ENCODE assay signal across 9 cellular contexts in genomic region chr7:92813390-92814024, GRCh38. TPM values are rescaled to one million over a fixed set of nuclear protein-coding genes. Genes with fewer than 3 reads are reported as not detected.
A peak's percentile ranks its signal among the peaks of the same experiment; 100 is the strongest.
DNase-seq lines count a peak whose midpoint lies in the region; ATAC-seq and TF ChIP-seq lines count a peak whose summit lies in the region.
"Had no signal": no experiment of that assay in that cellular context is flagged by ENCODE, and none has a peak within 500 bp of the region (broad histone marks: within the 10 kb centered on the region; RNA-seq: fewer than 3 reads in every experiment).

No MANE protein-coding gene starts in this region.

- H3K9me3 Mint-ChIP-seq in GM23338: peaks cover 14% of the 10 kb centered on the region

- H3K9ac ChIP-seq in MM.1S (ENCODE audit: low read length): peak overlapping the region; percentile 89

- H3K36me3 ChIP-seq in GM23338 (ENCODE audit: insufficient read depth): no peaks in the 10 kb centered on the region
- H3K36me3 ChIP-seq in MM.1S (replicated peaks; ENCODE audit: insufficient read depth, low read length): no peaks in the 10 kb centered on the region; the same call in none of the 2 replicates
- no peaks in the 10 kb centered on the region for H3K36me3 ChIP-seq in brain microvascular endothelial cell (replicated peaks)

- no peaks in the 10 kb centered on the region for H3K27me3 ChIP-seq in GM23338 (ENCODE audit: insufficient read depth)
- H3K27me3 ChIP-seq in MM.1S (replicated peaks; ENCODE audit: insufficient read depth, low read length): no peaks in the 10 kb centered on the region
- H3K27me3 ChIP-seq in brain microvascular endothelial cell (replicated peaks): no peaks in the 10 kb centered on the region
- no peaks in the 10 kb centered on the region for H3K27me3 ChIP-seq in dorsolateral prefrontal cortex

- no peaks in the 10 kb centered on the region for H3K9me2 ChIP-seq in GM23338 (ENCODE audit: insufficient read depth)
- H3K9me2 ChIP-seq in MM.1S (replicated peaks; ENCODE audit: insufficient read depth, low read length): no peaks in the 10 kb centered on the region

- ATAC-seq in GM18858 (IDR thresholded peaks at IDR 0.05; ENCODE audit: unreplicated experiment): peak; percentile 52
- ATAC-seq in GM23338: no peak

- H3K4me1 Mint-ChIP-seq in GM23338: peaks cover 48% of the 10 kb centered on the region

- H3K4me1 ChIP-seq in GM23338 (ENCODE audit: insufficient read depth): peaks cover 32% of the 10 kb centered on the region
- H3K4me1 ChIP-seq in MM.1S (ENCODE audit: low read length): peaks cover 75% of the 10 kb centered on the region

- peaks cover 53% of the 10 kb centered on the region for H3K79me2 ChIP-seq in GM23338 (replicated peaks; ENCODE audit: insufficient read depth)
- H3K79me2 ChIP-seq in MM.1S (ENCODE audit: low read length): peaks cover 73% of the 10 kb centered on the region

- H3K4me2 ChIP-seq in GM23338 (peak overlapping the region; percentile 72), MM.1S (ENCODE audit: low read depth, low read length) (peak overlapping the region; percentile 89)

- H3K36me3 Mint-ChIP-seq in GM23338 (ENCODE audit: low read depth): peaks cover 21% of the 10 kb centered on the region

- H3K27ac Mint-ChIP-seq in GM23338: peak overlapping the region; percentile 68

- H3K9me3 ChIP-seq in MM.1S (replicated peaks; ENCODE audit: insufficient read depth, low read length): no peaks in the 10 kb centered on the region; the same call in 1 of the 2 replicates

- H4K20me1 ChIP-seq in GM23338 (replicated peaks; ENCODE audit: insufficient read depth) (no peaks in the 10 kb centered on the region), MM.1S (ENCODE audit: insufficient read depth, low read length) (no peaks in the 10 kb centered on the region)

- H3K4me3 Mint-ChIP-seq in GM23338: peak overlapping the region; percentile 26; the same call in 1 of the 3 replicates

- no peak for DNase-seq in GM23338 (ENCODE audit: low spot score)
- peak; percentile 89 for DNase-seq in MM.1S
- no peak for DNase-seq in brain microvascular endothelial cell
- no peak for DNase-seq in dorsolateral prefrontal cortex
- no peak for DNase-seq in SW 1271 (lab: John Stamatoyannopoulos, UW)
- no peak for DNase-seq in NCI-H1694 treated with DMSO at 0.1 percent for 48 hours (lab: John Stamatoyannopoulos, UW)
- no peak for DNase-seq in HK-2 (ENCODE audit: unreplicated experiment)

- H2AFZ ChIP-seq in GM23338 (no peak overlapping the region), MM.1S (ENCODE audit: low read length) (no peak overlapping the region)

- intact Hi-C loops in dorsolateral prefrontal cortex (cut with DNase I): no loop called here

- in situ Hi-C loops in brain microvascular endothelial cell (cut with HindIII; ENCODE audit: low pct_ligation_motif_present, low sequenced_read_pairs): no loop called here

- no peaks in the 10 kb centered on the region for H3F3A ChIP-seq in GM23338 (replicated peaks; ENCODE audit: low read depth)
- H3F3A ChIP-seq in MM.1S (ENCODE audit: insufficient read depth, low read length): peaks cover 77% of the 10 kb centered on the region

- H3K27me3 Mint-ChIP-seq in GM23338 (ENCODE audit: insufficient read depth, low read depth, poor library complexity): peaks cover 2% of the 10 kb centered on the region

- H3K27ac ChIP-seq in GM23338 (ENCODE audit: low read depth): peak overlapping the region; percentile 30; the same call in 1 of the 2 replicates
- peak overlapping the region; percentile 97 for H3K27ac ChIP-seq in MM.1S (ENCODE audit: low read length)
- H3K27ac ChIP-seq in brain microvascular endothelial cell: peak overlapping the region; percentile 56
- H3K27ac ChIP-seq in dorsolateral prefrontal cortex: peak overlapping the region in 3 of 59 donors; percentile 7 to 30 (median 16)
- H3K27ac ChIP-seq: VCaP had no signal

- no peak for TF ChIP-seq CTCF in GM23338 (conservative IDR thresholded peaks at IDR 0.05; ENCODE audit: low read depth in 2 of 2)
- no peak for TF ChIP-seq CTCF in MM.1S (IDR thresholded peaks at IDR 0.05; ENCODE audit: low read length)
- TF ChIP-seq CTCF in brain microvascular endothelial cell (IDR thresholded peaks at IDR 0.05; ENCODE audit: low read depth, low read length, missing control alignments): no peak
- TF ChIP-seq CTCF in dorsolateral prefrontal cortex (IDR thresholded peaks at IDR 0.05 in 54 of 56, conservative IDR thresholded peaks at IDR 0.05 in 2 of 56; ENCODE audit: low read depth in 1 of 56, partially characterized antibody in 56 of 56): no peak

- 0 out of 2 replicates have a peak overlapping the region, but pooled peaks have one; percentile 24 for H3K4me3 ChIP-seq in GM23338
- peak overlapping the region; percentile 41 for H3K4me3 ChIP-seq in MM.1S (ENCODE audit: low read length)
- no peak overlapping the region for H3K4me3 ChIP-seq in brain microvascular endothelial cell (ENCODE audit: low read depth, low read length)
- H3K4me3 ChIP-seq in dorsolateral prefrontal cortex: no peak overlapping the region

TF ChIP-seq in GM23338, 12 proteins besides CTCF, POLR2A, EP300 and RAD21 (continues in another document):
- TF ChIP-seq EZH2 (IDR thresholded peaks at IDR 0.05; ENCODE audit: low read depth, unreplicated experiment) (no peak), ETS1 (IDR thresholded peaks at IDR 0.05) (no peak), JUNB (IDR thresholded peaks at IDR 0.05; ENCODE audit: unreplicated experiment) (no peak), CREB1 (CRISPR knock-in tag; IDR thresholded peaks at IDR 0.05; ENCODE audit: low read depth) (no peak), EZH2phosphoT487 (IDR thresholded peaks at IDR 0.05; ENCODE audit: unreplicated experiment) (no peak), ZNF331 (CRISPR knock-in tag; IDR thresholded peaks at IDR 0.05; ENCODE audit: low read depth) (no peak), NANOG (IDR thresholded peaks at IDR 0.05; ENCODE audit: borderline replicate concordance) (no peak)

RNA-seq across cellular contexts. Expression of gene CDK6, which starts 22.9 kb away (rescaled TPM):
- 18.4 and 23.7 TPM in 2 replicates for total RNA-seq in GM23338 (2014; rRNA removed; shearing (Covaris generic))
- polyA plus RNA-seq in GM23338 (2016; fragmentation: Nextera tagmentation; extraction: Ambion mirVana): 7.1 and 7.4 TPM in 2 replicates
- 10 to 100 TPM; 11.5 to 56.1 (median 20.6) TPM for total RNA-seq in dorsolateral prefrontal cortex

Comparison
In these comparisons a context has a peak if more than half of its experiments do, and no peak if none do; other contexts are left out.
1. H3K4me3 ChIP-seq: peak in GM23338 (single experiment) and MM.1S (single experiment); none in brain microvascular endothelial cell (single experiment) and dorsolateral prefrontal cortex (0 of 59).